In genomic region chr6:56488281-56488680, GRCh38 we compare ENCODE assay signal across 14 cellular contexts.
DNase-seq lines count a peak whose midpoint lies in the region; ATAC-seq and TF ChIP-seq lines count a peak whose summit lies in the region.
"Had no signal": no experiment of that assay in that cellular context is flagged by ENCODE, and none has a peak within 500 bp of the region (broad histone marks: within the 10 kb centered on the region; RNA-seq: fewer than 3 reads in every experiment).

No MANE protein-coding gene starts in this region.

- no peaks in the 10 kb centered on the region for H3K9me3 ChIP-seq in BE2C
- H3K9me3 ChIP-seq: Caco-2 had no signal

- H3K36me3 ChIP-seq in BE2C: peaks cover 11% of the 10 kb centered on the region

- H3K4me1 Mint-ChIP-seq in stimulated activated naive B cell treated with anti-CD40 and anti-IgM and Interleukin-4, amounts not matched to agents 10 μg/mL and 1 μg/mL and 100 μg/mL, for 72 hours: no peaks in the 10 kb centered on the region

- H3K4me3 Mint-ChIP-seq in stimulated activated naive B cell treated with anti-CD40 and anti-IgM and Interleukin-4, amounts not matched to agents 10 μg/mL and 1 μg/mL and 100 μg/mL, for 72 hours: no peak overlapping the region
- H3K4me3 Mint-ChIP-seq: CD4-positive, alpha-beta T cell had no signal

- no peak for TF ChIP-seq POLR2A in erythroblast (IDR thresholded peaks at IDR 0.05; ENCODE audit: low read length)

- TF ChIP-seq CTCF in BE2C (IDR thresholded peaks at IDR 0.05; ENCODE audit: low read depth, low read length): no peak

- H3K9me3 Mint-ChIP-seq in stimulated activated naive B cell treated with anti-CD40 and anti-IgM and Interleukin-4, amounts not matched to agents 10 μg/mL and 1 μg/mL and 100 μg/mL, for 72 hours: no peaks in the 10 kb centered on the region
- H3K9me3 Mint-ChIP-seq: CD4-positive, alpha-beta T cell had no signal

- no peaks in the 10 kb centered on the region for H3K27me3 ChIP-seq in BE2C

- H3K27me3 Mint-ChIP-seq in stimulated activated naive B cell treated with anti-CD40 and anti-IgM and Interleukin-4, amounts not matched to agents 10 μg/mL and 1 μg/mL and 100 μg/mL, for 72 hours: no peaks in the 10 kb centered on the region
- H3K27me3 Mint-ChIP-seq: CD4-positive, alpha-beta T cell had no signal

- DNase-seq in BE2C: peak; percentile 64
- DNase-seq in SK-N-DZ (ENCODE audit: low spot score): peak; percentile 91
- DNase-seq in dermis microvascular lymphatic vessel endothelial cell (ENCODE audit: low read depth in 2 of 2): peak; percentile 74 to 97
- no peak for DNase-seq in stimulated activated naive B cell treated with anti-CD40 and anti-IgM and Interleukin-4, amounts not matched to agents 10 μg/mL and 1 μg/mL and 100 μg/mL, for 72 hours
- no peak for DNase-seq in erythroblast (lab: John Stamatoyannopoulos, UW)
- DNase-seq: Caco-2; CD4-positive, alpha-beta T cell; DMS153; DMS79; GDM1; GOT3; H7 had no signal

- H3K27ac Mint-ChIP-seq in stimulated activated naive B cell treated with anti-CD40 and anti-IgM and Interleukin-4, amounts not matched to agents 10 μg/mL and 1 μg/mL and 100 μg/mL, for 72 hours: peak overlapping the region; percentile 14
- H3K27ac Mint-ChIP-seq: CD4-positive, alpha-beta T cell had no signal

- H3K4me3 ChIP-seq in BE2C (ENCODE audit: low read depth, low read length): no peak overlapping the region

- H3K36me3 Mint-ChIP-seq in stimulated activated naive B cell treated with anti-CD40 and anti-IgM and Interleukin-4, amounts not matched to agents 10 μg/mL and 1 μg/mL and 100 μg/mL, for 72 hours: no peaks in the 10 kb centered on the region

- no peak for ATAC-seq in stimulated activated naive B cell treated with anti-CD40 and anti-IgM and Interleukin-4, amounts not matched to agents 10 μg/mL and 1 μg/mL and 100 μg/mL, for 72 hours (replicated peaks)
- no peak for ATAC-seq in HG03378 (IDR thresholded peaks at IDR 0.05; ENCODE audit: unreplicated experiment)
- no peak for ATAC-seq in GM19351 (IDR thresholded peaks at IDR 0.05; ENCODE audit: unreplicated experiment)

- H3K4me1 ChIP-seq in BE2C: peaks cover 3% of the 10 kb centered on the region; the same call in 1 of the 2 replicates
- H3K4me1 ChIP-seq: Caco-2 had no signal

Comparison
In these comparisons a context has a peak if more than half of its experiments do, and no peak if none do; other contexts are left out.
1. DNase-seq: peak in BE2C (single experiment), SK-N-DZ (single experiment) and dermis microvascular lymphatic vessel endothelial cell (2 of 2); none in stimulated activated naive B cell treated with anti-CD40 and anti-IgM and Interleukin-4, amounts not matched to agents 10 μg/mL and 1 μg/mL and 100 μg/mL, for 72 hours (single experiment) and erythroblast (0 of 2).